In the genomic region with DNA sequence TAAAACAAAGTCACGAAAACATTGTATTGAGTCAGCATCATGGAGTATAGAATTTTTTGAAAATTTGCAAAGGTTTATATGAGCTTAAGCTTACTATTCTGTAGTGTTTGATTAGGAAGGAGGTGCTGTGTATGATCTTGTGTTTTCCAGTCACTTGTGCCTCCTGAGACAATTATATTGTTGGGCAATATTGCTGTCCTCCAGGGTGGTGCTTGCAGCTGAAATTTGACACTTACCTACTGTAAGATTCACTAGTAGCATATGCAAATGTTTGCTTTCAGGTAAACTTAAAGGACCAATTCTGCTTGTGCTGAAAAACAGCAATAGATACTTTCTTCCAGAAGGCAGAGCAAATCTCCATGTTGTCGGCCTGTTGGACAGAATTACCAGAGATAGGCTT, we compare ENCODE assay signal across 1 cellular context.
TF ChIP-seq lines count a peak whose summit lies in the region.

No MANE protein-coding gene starts in this region.

TF ChIP-seq in WTC11, 78 proteins besides CTCF, POLR2A, EP300 and RAD21 (continued from another document):
- TF ChIP-seq, protein P1, sequence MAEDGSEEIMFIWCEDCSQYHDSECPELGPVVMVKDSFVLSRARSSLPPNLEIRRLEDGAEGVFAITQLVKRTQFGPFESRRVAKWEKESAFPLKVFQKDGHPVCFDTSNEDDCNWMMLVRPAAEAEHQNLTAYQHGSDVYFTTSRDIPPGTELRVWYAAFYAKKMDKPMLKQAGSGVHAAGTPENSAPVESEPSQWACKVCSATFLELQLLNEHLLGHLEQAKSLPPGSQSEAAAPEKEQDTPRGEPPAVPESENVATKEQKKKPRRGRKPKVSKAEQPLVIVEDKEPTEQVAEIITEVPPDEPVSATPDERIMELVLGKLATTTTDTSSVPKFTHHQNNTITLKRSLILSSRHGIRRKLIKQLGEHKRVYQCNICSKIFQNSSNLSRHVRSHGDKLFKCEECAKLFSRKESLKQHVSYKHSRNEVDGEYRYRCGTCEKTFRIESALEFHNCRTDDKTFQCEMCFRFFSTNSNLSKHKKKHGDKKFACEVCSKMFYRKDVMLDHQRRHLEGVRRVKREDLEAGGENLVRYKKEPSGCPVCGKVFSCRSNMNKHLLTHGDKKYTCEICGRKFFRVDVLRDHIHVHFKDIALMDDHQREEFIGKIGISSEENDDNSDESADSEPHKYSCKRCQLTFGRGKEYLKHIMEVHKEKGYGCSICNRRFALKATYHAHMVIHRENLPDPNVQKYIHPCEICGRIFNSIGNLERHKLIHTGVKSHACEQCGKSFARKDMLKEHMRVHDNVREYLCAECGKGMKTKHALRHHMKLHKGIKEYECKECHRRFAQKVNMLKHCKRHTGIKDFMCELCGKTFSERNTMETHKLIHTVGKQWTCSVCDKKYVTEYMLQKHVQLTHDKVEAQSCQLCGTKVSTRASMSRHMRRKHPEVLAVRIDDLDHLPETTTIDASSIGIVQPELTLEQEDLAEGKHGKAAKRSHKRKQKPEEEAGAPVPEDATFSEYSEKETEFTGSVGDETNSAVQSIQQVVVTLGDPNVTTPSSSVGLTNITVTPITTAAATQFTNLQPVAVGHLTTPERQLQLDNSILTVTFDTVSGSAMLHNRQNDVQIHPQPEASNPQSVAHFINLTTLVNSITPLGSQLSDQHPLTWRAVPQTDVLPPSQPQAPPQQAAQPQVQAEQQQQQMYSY (CRISPR knock-in tag; IDR thresholded peaks at IDR 0.05): no peak
- TF ChIP-seq ATF1 (CRISPR knock-in tag; IDR thresholded peaks at IDR 0.05): no peak
- TF ChIP-seq, protein P2, sequence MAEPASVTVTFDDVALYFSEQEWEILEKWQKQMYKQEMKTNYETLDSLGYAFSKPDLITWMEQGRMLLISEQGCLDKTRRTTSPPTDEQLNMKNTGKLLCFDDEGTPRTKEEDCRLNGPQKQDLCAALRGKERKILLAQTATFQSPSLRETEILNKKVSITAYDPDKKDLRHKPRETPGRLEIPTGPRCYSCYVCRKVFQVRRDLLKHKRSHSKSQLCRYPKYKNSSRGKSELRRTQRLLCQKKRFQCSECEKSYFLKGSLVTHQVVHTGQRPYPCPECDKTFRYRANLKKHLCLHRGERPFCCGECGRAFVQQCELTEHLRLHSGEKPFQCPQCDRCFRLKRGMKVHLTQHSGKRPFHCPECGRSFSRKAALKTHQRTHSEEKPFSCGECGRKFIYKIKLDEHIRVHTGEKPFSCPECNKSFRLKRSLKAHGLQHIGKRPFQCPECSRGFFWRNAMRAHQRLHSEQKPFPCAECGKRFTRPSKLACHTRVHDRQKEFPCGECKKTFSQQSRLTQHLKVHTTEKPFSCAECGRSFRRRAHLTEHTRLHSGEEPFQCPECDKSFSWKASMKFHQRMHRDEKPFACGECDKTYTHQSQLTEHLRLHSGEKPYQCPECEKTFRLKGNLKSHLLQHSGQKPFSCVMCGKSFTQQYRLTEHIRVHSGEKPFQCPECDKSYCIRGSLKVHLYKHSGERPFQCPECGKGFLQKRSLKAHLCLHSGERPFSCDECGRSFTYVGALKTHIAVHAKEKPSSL (CRISPR knock-in tag; conservative IDR thresholded peaks at IDR 0.05): no peak
- TF ChIP-seq, protein P3, sequence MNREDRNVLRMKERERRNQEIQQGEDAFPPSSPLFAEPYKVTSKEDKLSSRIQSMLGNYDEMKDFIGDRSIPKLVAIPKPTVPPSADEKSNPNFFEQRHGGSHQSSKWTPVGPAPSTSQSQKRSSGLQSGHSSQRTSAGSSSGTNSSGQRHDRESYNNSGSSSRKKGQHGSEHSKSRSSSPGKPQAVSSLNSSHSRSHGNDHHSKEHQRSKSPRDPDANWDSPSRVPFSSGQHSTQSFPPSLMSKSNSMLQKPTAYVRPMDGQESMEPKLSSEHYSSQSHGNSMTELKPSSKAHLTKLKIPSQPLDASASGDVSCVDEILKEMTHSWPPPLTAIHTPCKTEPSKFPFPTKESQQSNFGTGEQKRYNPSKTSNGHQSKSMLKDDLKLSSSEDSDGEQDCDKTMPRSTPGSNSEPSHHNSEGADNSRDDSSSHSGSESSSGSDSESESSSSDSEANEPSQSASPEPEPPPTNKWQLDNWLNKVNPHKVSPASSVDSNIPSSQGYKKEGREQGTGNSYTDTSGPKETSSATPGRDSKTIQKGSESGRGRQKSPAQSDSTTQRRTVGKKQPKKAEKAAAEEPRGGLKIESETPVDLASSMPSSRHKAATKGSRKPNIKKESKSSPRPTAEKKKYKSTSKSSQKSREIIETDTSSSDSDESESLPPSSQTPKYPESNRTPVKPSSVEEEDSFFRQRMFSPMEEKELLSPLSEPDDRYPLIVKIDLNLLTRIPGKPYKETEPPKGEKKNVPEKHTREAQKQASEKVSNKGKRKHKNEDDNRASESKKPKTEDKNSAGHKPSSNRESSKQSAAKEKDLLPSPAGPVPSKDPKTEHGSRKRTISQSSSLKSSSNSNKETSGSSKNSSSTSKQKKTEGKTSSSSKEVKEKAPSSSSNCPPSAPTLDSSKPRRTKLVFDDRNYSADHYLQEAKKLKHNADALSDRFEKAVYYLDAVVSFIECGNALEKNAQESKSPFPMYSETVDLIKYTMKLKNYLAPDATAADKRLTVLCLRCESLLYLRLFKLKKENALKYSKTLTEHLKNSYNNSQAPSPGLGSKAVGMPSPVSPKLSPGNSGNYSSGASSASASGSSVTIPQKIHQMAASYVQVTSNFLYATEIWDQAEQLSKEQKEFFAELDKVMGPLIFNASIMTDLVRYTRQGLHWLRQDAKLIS (CRISPR knock-in tag; IDR thresholded peaks at IDR 0.05; ENCODE audit: borderline replicate concordance): no peak
- no peak for TF ChIP-seq USF1 (CRISPR knock-in tag; IDR thresholded peaks at IDR 0.05)
- no peak for TF ChIP-seq MAX (CRISPR knock-in tag; IDR thresholded peaks at IDR 0.05)
- no peak for TF ChIP-seq SP1 (CRISPR knock-in tag; conservative IDR thresholded peaks at IDR 0.05)
- TF ChIP-seq GABPB1 (CRISPR knock-in tag; IDR thresholded peaks at IDR 0.05): no peak
- TF ChIP-seq, protein P4, sequence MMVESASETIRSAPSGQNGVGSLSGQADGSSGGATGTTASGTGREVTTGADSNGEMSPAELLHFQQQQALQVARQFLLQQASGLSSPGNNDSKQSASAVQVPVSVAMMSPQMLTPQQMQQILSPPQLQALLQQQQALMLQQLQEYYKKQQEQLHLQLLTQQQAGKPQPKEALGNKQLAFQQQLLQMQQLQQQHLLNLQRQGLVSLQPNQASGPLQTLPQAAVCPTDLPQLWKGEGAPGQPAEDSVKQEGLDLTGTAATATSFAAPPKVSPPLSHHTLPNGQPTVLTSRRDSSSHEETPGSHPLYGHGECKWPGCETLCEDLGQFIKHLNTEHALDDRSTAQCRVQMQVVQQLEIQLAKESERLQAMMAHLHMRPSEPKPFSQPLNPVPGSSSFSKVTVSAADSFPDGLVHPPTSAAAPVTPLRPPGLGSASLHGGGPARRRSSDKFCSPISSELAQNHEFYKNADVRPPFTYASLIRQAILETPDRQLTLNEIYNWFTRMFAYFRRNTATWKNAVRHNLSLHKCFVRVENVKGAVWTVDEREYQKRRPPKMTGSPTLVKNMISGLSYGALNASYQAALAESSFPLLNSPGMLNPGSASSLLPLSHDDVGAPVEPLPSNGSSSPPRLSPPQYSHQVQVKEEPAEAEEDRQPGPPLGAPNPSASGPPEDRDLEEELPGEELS (CRISPR knock-in tag; IDR thresholded peaks at IDR 0.05): no peak
